ENCODE assay signal across 1 cellular context in the genomic region with DNA sequence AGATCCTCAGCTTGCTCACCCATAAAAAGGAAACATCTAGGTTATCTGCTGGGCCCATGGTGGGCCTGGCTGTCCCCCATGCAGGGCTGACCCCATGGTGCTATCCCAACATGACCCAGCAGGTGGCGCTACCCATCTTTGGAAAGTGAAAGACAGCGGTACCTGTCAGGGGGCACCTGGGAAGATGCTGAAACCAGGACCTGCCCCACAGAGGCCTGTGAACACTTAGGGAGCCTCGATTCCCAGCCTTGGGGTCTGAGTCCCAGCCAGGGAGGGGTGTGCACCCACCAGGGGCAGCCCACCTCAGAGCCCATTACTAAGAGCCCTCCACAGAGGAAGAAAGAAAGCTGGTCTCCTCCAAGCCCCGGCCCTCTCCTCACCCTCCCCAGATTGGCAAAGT.
TF ChIP-seq lines count a peak whose summit lies in the region.

No MANE protein-coding gene starts in this region.

TF ChIP-seq in HepG2, 621 proteins besides CTCF, POLR2A, EP300 and RAD21:
- TF ChIP-seq ZNF768 (CRISPR knock-in tag; IDR thresholded peaks at IDR 0.05), result 0 out of 2 replicates have a peak, but pooled peaks have one; percentile 30
- TF ChIP-seq ZNF446 (CRISPR knock-in tag; IDR thresholded peaks at IDR 0.05), result no peak
- TF ChIP-seq STAG1 (CRISPR knock-in tag; IDR thresholded peaks at IDR 0.05), result peak; percentile 84
- 0 out of 2 replicates have a peak, but pooled peaks have one; percentile 32 for TF ChIP-seq MZF1 (CRISPR knock-in tag; IDR thresholded peaks at IDR 0.05; ENCODE audit: borderline replicate concordance)
- TF ChIP-seq, protein P1, sequence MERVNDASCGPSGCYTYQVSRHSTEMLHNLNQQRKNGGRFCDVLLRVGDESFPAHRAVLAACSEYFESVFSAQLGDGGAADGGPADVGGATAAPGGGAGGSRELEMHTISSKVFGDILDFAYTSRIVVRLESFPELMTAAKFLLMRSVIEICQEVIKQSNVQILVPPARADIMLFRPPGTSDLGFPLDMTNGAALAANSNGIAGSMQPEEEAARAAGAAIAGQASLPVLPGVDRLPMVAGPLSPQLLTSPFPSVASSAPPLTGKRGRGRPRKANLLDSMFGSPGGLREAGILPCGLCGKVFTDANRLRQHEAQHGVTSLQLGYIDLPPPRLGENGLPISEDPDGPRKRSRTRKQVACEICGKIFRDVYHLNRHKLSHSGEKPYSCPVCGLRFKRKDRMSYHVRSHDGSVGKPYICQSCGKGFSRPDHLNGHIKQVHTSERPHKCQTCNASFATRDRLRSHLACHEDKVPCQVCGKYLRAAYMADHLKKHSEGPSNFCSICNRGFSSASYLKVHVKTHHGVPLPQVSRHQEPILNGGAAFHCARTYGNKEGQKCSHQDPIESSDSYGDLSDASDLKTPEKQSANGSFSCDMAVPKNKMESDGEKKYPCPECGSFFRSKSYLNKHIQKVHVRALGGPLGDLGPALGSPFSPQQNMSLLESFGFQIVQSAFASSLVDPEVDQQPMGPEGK (CRISPR knock-in tag; IDR thresholded peaks at IDR 0.05), result 0 out of 2 replicates have a peak, but pooled peaks have one; percentile 16
- TF ChIP-seq THAP11 (CRISPR knock-in tag; IDR thresholded peaks at IDR 0.05), result 0 out of 2 replicates have a peak, but pooled peaks have one; percentile 15
- TF ChIP-seq, protein P2, sequence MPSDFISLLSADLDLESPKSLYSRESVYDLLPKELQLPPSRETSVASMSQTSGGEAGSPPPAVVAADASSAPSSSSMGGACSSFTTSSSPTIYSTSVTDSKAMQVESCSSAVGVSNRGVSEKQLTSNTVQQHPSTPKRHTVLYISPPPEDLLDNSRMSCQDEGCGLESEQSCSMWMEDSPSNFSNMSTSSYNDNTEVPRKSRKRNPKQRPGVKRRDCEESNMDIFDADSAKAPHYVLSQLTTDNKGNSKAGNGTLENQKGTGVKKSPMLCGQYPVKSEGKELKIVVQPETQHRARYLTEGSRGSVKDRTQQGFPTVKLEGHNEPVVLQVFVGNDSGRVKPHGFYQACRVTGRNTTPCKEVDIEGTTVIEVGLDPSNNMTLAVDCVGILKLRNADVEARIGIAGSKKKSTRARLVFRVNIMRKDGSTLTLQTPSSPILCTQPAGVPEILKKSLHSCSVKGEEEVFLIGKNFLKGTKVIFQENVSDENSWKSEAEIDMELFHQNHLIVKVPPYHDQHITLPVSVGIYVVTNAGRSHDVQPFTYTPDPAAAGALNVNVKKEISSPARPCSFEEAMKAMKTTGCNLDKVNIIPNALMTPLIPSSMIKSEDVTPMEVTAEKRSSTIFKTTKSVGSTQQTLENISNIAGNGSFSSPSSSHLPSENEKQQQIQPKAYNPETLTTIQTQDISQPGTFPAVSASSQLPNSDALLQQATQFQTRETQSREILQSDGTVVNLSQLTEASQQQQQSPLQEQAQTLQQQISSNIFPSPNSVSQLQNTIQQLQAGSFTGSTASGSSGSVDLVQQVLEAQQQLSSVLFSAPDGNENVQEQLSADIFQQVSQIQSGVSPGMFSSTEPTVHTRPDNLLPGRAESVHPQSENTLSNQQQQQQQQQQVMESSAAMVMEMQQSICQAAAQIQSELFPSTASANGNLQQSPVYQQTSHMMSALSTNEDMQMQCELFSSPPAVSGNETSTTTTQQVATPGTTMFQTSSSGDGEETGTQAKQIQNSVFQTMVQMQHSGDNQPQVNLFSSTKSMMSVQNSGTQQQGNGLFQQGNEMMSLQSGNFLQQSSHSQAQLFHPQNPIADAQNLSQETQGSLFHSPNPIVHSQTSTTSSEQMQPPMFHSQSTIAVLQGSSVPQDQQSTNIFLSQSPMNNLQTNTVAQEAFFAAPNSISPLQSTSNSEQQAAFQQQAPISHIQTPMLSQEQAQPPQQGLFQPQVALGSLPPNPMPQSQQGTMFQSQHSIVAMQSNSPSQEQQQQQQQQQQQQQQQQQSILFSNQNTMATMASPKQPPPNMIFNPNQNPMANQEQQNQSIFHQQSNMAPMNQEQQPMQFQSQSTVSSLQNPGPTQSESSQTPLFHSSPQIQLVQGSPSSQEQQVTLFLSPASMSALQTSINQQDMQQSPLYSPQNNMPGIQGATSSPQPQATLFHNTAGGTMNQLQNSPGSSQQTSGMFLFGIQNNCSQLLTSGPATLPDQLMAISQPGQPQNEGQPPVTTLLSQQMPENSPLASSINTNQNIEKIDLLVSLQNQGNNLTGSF (CRISPR knock-in tag; IDR thresholded peaks at IDR 0.05), result no peak
- 0 out of 2 replicates have a peak, but pooled peaks have one; percentile 28 for TF ChIP-seq ZBTB38 (CRISPR knock-in tag; IDR thresholded peaks at IDR 0.05)
- TF ChIP-seq, protein P3, sequence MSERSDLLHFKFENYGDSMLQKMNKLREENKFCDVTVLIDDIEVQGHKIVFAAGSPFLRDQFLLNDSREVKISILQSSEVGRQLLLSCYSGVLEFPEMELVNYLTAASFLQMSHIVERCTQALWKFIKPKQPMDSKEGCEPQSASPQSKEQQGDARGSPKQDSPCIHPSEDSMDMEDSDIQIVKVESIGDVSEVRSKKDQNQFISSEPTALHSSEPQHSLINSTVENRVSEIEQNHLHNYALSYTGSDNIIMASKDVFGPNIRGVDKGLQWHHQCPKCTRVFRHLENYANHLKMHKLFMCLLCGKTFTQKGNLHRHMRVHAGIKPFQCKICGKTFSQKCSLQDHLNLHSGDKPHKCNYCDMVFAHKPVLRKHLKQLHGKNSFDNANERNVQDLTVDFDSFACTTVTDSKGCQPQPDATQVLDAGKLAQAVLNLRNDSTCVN (CRISPR knock-in tag; IDR thresholded peaks at IDR 0.05; ENCODE audit: borderline replicate concordance), result 0 out of 2 replicates have a peak, but pooled peaks have one; percentile 19
- TF ChIP-seq ZNF253 (CRISPR knock-in tag; IDR thresholded peaks at IDR 0.05; ENCODE audit: borderline replicate concordance), result no peak
- TF ChIP-seq, protein P4, sequence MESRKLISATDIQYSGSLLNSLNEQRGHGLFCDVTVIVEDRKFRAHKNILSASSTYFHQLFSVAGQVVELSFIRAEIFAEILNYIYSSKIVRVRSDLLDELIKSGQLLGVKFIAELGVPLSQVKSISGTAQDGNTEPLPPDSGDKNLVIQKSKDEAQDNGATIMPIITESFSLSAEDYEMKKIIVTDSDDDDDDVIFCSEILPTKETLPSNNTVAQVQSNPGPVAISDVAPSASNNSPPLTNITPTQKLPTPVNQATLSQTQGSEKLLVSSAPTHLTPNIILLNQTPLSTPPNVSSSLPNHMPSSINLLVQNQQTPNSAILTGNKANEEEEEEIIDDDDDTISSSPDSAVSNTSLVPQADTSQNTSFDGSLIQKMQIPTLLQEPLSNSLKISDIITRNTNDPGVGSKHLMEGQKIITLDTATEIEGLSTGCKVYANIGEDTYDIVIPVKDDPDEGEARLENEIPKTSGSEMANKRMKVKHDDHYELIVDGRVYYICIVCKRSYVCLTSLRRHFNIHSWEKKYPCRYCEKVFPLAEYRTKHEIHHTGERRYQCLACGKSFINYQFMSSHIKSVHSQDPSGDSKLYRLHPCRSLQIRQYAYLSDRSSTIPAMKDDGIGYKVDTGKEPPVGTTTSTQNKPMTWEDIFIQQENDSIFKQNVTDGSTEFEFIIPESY (CRISPR knock-in tag; IDR thresholded peaks at IDR 0.05), result peak; percentile 84
- no peak for TF ChIP-seq MAZ (IDR thresholded peaks at IDR 0.05; ENCODE audit: borderline replicate concordance, low read depth, low read length)
- TF ChIP-seq MAZ (CRISPR knock-in tag; IDR thresholded peaks at IDR 0.05; ENCODE audit: low read depth), result no peak
- peak; percentile 71 for TF ChIP-seq SMC3 (IDR thresholded peaks at IDR 0.05; ENCODE audit: low read length)
- 0 out of 2 replicates have a peak, but pooled peaks have one; percentile 66 for TF ChIP-seq ZNF572 (CRISPR knock-in tag; IDR thresholded peaks at IDR 0.05)
- TF ChIP-seq, protein P5, sequence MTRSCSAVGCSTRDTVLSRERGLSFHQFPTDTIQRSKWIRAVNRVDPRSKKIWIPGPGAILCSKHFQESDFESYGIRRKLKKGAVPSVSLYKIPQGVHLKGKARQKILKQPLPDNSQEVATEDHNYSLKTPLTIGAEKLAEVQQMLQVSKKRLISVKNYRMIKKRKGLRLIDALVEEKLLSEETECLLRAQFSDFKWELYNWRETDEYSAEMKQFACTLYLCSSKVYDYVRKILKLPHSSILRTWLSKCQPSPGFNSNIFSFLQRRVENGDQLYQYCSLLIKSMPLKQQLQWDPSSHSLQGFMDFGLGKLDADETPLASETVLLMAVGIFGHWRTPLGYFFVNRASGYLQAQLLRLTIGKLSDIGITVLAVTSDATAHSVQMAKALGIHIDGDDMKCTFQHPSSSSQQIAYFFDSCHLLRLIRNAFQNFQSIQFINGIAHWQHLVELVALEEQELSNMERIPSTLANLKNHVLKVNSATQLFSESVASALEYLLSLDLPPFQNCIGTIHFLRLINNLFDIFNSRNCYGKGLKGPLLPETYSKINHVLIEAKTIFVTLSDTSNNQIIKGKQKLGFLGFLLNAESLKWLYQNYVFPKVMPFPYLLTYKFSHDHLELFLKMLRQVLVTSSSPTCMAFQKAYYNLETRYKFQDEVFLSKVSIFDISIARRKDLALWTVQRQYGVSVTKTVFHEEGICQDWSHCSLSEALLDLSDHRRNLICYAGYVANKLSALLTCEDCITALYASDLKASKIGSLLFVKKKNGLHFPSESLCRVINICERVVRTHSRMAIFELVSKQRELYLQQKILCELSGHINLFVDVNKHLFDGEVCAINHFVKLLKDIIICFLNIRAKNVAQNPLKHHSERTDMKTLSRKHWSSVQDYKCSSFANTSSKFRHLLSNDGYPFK (CRISPR knock-in tag; IDR thresholded peaks at IDR 0.05; ENCODE audit: borderline replicate concordance), result 0 out of 2 replicates have a peak, but pooled peaks have one; percentile 16
- 0 out of 2 replicates have a peak, but pooled peaks have one; percentile 45 for TF ChIP-seq ZNF501 (CRISPR knock-in tag; IDR thresholded peaks at IDR 0.05)
